In the genomic region with DNA sequence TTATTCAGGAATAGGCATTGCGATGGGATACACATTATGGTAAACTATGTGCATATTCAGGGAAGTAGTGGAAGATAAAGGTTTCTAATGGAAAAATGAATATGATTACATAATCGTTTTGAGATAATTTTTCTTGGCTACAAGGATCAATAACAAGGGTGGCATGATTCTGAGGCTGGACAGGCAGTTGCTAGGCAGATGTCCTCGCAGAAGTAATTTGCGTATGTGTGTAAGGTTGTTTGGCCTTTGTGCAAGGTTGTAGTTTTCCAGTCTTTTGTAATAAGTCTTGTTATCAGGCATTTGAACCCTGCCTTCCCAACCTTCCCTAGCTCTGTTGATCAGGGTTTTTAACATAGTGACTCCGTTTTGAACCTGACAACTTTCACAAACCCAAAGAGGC, we compare ENCODE assay signal across 22 cellular contexts. TPM values are rescaled to one million over a fixed set of nuclear protein-coding genes. Genes with fewer than 3 reads are reported as not detected.
DNase-seq lines count a peak whose midpoint lies in the region; ATAC-seq and TF ChIP-seq lines count a peak whose summit lies in the region.
"Had no signal": no experiment of that assay in that cellular context is flagged by ENCODE, and none has a peak within 500 bp of the region (broad histone marks: within the 10 kb centered on the region; RNA-seq: fewer than 3 reads in every experiment).

No MANE protein-coding gene starts in this region.

- no peak overlapping the region for H3K9ac ChIP-seq in BLaER1
- no peak overlapping the region for H3K9ac ChIP-seq in liver (ENCODE audit: low read depth in 1 of 2, low read length in 2 of 2)
- H3K9ac ChIP-seq: GM23248 had no signal

- H3K27me3 Mint-ChIP-seq in neural crest cell (ENCODE audit: low read depth) = no peaks in the 10 kb centered on the region
- H3K27me3 Mint-ChIP-seq in activated T-cell treated with anti-CD3 and anti-CD28 coated beads, Interleukin-2, amount 50 U/mL, for 4 hours (ENCODE audit: low read depth) = no peaks in the 10 kb centered on the region
- H3K27me3 Mint-ChIP-seq: CD4-positive, alpha-beta memory T cell had no signal

- DNase-seq in coronary artery (ENCODE audit: low spot score) (peak; percentile 3), neural crest cell (ENCODE audit: low read depth, low spot score) (peak; percentile 0), putamen (ENCODE audit: low spot score) (no peak), NCI-H1105 (lab: John Stamatoyannopoulos, UW) (no peak)
- DNase-seq in activated T-cell treated with anti-CD3 and anti-CD28 coated beads, Interleukin-2, amount 50 U/mL, for 4 hours = no peak
- DNase-seq: 8988T; ACHN; AML-193; BE2C; C1 segment of cervical spinal cord; Calu3; CD4-positive, alpha-beta memory T cell; COR-L47; DMS53; DMS79 treated with DMSO at 0.1 percent for 48 hours; GF-D8; GM23248; H7; HCEC 1CT had no signal

- H3K4me1 Mint-ChIP-seq in neural crest cell = peaks cover 24% of the 10 kb centered on the region
- peaks cover 11% of the 10 kb centered on the region for H3K4me1 Mint-ChIP-seq in activated T-cell treated with anti-CD3 and anti-CD28 coated beads, Interleukin-2, amount 50 U/mL, for 4 hours (ENCODE audit: low read depth)

- H3K4me2 ChIP-seq in BLaER1 = peak overlapping the region; percentile 33; the same call in 1 of the 2 replicates
- H3K4me2 ChIP-seq: A549 had no signal

- H3K9me3 Mint-ChIP-seq in neural crest cell = peaks cover 6% of the 10 kb centered on the region
- H3K9me3 Mint-ChIP-seq in activated T-cell treated with anti-CD3 and anti-CD28 coated beads, Interleukin-2, amount 50 U/mL, for 4 hours = peaks cover 6% of the 10 kb centered on the region

- no peak for TF ChIP-seq CTCF in coronary artery (IDR thresholded peaks at IDR 0.05)
- no peak for TF ChIP-seq CTCF in liver (IDR thresholded peaks at IDR 0.05; ENCODE audit: low read depth, low read length, missing input control)
- TF ChIP-seq CTCF in neural crest cell (conservative IDR thresholded peaks at IDR 0.05) = no peak

- TF ChIP-seq RAD21 in liver (IDR thresholded peaks at IDR 0.05) = no peak

- no peak overlapping the region for H3K4me3 ChIP-seq in BLaER1
- H3K4me3 ChIP-seq in coronary artery = no peak overlapping the region
- no peak overlapping the region for H3K4me3 ChIP-seq in liver (ENCODE audit: low read depth in 1 of 3, low read length in 3 of 3)
- H3K4me3 ChIP-seq: A549, GM23248 had no signal

- peaks cover 22% of the 10 kb centered on the region for H3K36me3 Mint-ChIP-seq in neural crest cell (ENCODE audit: low read depth)
- peaks cover 4% of the 10 kb centered on the region for H3K36me3 Mint-ChIP-seq in activated T-cell treated with anti-CD3 and anti-CD28 coated beads, Interleukin-2, amount 50 U/mL, for 4 hours (ENCODE audit: insufficient read depth)
- H3K36me3 Mint-ChIP-seq: CD4-positive, alpha-beta memory T cell had no signal

- peaks cover 42% of the 10 kb centered on the region for H3K4me1 ChIP-seq in BLaER1
- peaks cover 0 to 25% (median 11%) of the 10 kb centered on the region in 4 donors for H3K4me1 ChIP-seq in liver (ENCODE audit: control insufficient read depth in 4 of 4, insufficient read depth in 4 of 4, low read length in 3 of 4)
- H3K4me1 ChIP-seq: BE2C had no signal

- no peak overlapping the region for H3K4me3 Mint-ChIP-seq in neural crest cell
- no peak overlapping the region for H3K4me3 Mint-ChIP-seq in activated T-cell treated with anti-CD3 and anti-CD28 coated beads, Interleukin-2, amount 50 U/mL, for 4 hours
- H3K4me3 Mint-ChIP-seq: CD4-positive, alpha-beta memory T cell had no signal

- H3K9me3 ChIP-seq in BLaER1 (peaks cover 38% of the 10 kb centered on the region), liver (ENCODE audit: control insufficient read depth in 4 of 4, low read length in 3 of 4) (no peaks in the 10 kb centered on the region)
- H3K9me3 ChIP-seq: A549, BE2C had no signal

- no peaks in the 10 kb centered on the region for H3K27me3 ChIP-seq in BLaER1
- H3K27me3 ChIP-seq in liver (ENCODE audit: control insufficient read depth in 4 of 4, insufficient read depth in 4 of 4, low read length in 3 of 4) = no peaks in the 10 kb centered on the region
- H3K27me3 ChIP-seq: BE2C had no signal

- 90% methylated on average over 5 of the region's 5 CpGs for WGBS in liver

- no peak for ATAC-seq in activated T-cell treated with anti-CD3 and anti-CD28 coated beads, Interleukin-2, amount 50 U/mL, for 4 hours
- ATAC-seq: A549 had no signal

- H4K20me1 ChIP-seq in BLaER1 = peaks cover 31% of the 10 kb centered on the region

- H3K36me3 ChIP-seq in BLaER1 (peaks cover 54% of the 10 kb centered on the region), liver (ENCODE audit: control insufficient read depth in 4 of 4, insufficient read depth in 3 of 4, low read depth in 1 of 4, low read length in 3 of 4) (no peaks in the 10 kb centered on the region)
- H3K36me3 ChIP-seq: BE2C had no signal

- H3K27ac Mint-ChIP-seq in neural crest cell (ENCODE audit: unreplicated experiment) = no peak overlapping the region

- H3K27ac ChIP-seq in BLaER1 (no peak overlapping the region), coronary artery (no peak overlapping the region), liver (ENCODE audit: low read depth in 1 of 2, low read length in 2 of 2) (peak overlapping the region; percentile 13 to 83)
- H3K27ac ChIP-seq: A549, GM23248 had no signal

TF ChIP-seq in liver, 16 proteins besides CTCF, POLR2A, EP300 and RAD21:
- TF ChIP-seq YY1 (IDR thresholded peaks at IDR 0.05) = no peak
- no peak for TF ChIP-seq GABPA (IDR thresholded peaks at IDR 0.05 in 1 of 2, conservative IDR thresholded peaks at IDR 0.05 in 1 of 2)
- TF ChIP-seq TAF1 (conservative IDR thresholded peaks at IDR 0.05) = no peak
- no peak for TF ChIP-seq JUND (IDR thresholded peaks at IDR 0.05)

RNA-seq across cellular contexts. Expression of a gene that starts 59.7 kb away (rescaled TPM):
- total RNA-seq in liver (10 to 100 TPM in 1 of 2 donors, 1 to 10 TPM in 1; 8.5 to 14.5 TPM), neural crest cell (60.4 and 69.5 TPM in 2 replicates)
- 10 to 100 TPM in 1 of 2 donors, 1 to 10 TPM in 1; 6.4 to 23.2 TPM for polyA plus RNA-seq in liver
- total RNA-seq in activated T-cell treated with anti-CD3 and anti-CD28 coated beads, Interleukin-2, amount 50 U/mL, for 4 hours = 1 to 10 TPM; 2.3 to 3.0 (median 2.5) TPM

Comparison
In these comparisons a context has a peak if more than half of its experiments do, and no peak if none do; other contexts are left out.
1. H3K27ac ChIP-seq: peak in liver (2 of 2); none in BLaER1 (single experiment) and coronary artery (0 of 2).
2. DNase-seq: peak in coronary artery (single experiment) and neural crest cell (single experiment); none in putamen (single experiment), activated T-cell treated with anti-CD3 and anti-CD28 coated beads, Interleukin-2, amount 50 U/mL, for 4 hours (single experiment) and NCI-H1105 (single experiment).